ENCODE assay signal across 1 cellular context in genomic region chr20:63969851-63970713, GRCh38.
TF ChIP-seq lines count a peak whose summit lies in the region.

TSS of gene ZNF512B (minus strand) at chr20:63969930. CDS start at chr20:63967950, 1,980 bp downstream.

TF ChIP-seq in HepG2, 621 proteins besides CTCF, POLR2A, EP300 and RAD21 (continued from another document and continues in another):
- TF ChIP-seq, protein P1, sequence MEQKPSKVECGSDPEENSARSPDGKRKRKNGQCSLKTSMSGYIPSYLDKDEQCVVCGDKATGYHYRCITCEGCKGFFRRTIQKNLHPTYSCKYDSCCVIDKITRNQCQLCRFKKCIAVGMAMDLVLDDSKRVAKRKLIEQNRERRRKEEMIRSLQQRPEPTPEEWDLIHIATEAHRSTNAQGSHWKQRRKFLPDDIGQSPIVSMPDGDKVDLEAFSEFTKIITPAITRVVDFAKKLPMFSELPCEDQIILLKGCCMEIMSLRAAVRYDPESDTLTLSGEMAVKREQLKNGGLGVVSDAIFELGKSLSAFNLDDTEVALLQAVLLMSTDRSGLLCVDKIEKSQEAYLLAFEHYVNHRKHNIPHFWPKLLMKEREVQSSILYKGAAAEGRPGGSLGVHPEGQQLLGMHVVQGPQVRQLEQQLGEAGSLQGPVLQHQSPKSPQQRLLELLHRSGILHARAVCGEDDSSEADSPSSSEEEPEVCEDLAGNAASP (CRISPR knock-in tag; IDR thresholded peaks at IDR 0.05; ENCODE audit: borderline replicate concordance), result peak; percentile 13; the same call in 1 of the 2 replicates
- TF ChIP-seq, protein P2, sequence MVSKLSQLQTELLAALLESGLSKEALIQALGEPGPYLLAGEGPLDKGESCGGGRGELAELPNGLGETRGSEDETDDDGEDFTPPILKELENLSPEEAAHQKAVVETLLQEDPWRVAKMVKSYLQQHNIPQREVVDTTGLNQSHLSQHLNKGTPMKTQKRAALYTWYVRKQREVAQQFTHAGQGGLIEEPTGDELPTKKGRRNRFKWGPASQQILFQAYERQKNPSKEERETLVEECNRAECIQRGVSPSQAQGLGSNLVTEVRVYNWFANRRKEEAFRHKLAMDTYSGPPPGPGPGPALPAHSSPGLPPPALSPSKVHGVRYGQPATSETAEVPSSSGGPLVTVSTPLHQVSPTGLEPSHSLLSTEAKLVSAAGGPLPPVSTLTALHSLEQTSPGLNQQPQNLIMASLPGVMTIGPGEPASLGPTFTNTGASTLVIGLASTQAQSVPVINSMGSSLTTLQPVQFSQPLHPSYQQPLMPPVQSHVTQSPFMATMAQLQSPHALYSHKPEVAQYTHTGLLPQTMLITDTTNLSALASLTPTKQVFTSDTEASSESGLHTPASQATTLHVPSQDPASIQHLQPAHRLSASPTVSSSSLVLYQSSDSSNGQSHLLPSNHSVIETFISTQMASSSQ (IDR thresholded peaks at IDR 0.05; ENCODE audit: low read depth), result no peak
- TF ChIP-seq, protein P2 (CRISPR knock-in tag; IDR thresholded peaks at IDR 0.05; ENCODE audit: borderline replicate concordance), result 0 out of 2 replicates have a peak, but pooled peaks have one; percentile 32
- TF ChIP-seq, protein P3, sequence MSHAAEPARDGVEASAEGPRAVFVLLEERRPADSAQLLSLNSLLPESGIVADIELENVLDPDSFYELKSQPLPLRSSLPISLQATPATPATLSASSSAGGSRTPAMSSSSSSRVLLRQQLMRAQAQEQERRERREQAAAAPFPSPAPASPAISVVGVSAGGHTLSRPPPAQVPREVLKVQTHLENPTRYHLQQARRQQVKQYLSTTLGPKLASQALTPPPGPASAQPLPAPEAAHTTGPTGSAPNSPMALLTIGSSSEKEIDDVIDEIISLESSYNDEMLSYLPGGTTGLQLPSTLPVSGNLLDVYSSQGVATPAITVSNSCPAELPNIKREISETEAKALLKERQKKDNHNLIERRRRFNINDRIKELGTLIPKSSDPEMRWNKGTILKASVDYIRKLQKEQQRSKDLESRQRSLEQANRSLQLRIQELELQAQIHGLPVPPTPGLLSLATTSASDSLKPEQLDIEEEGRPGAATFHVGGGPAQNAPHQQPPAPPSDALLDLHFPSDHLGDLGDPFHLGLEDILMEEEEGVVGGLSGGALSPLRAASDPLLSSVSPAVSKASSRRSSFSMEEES (CRISPR knock-in tag; IDR thresholded peaks at IDR 0.05), result peak; percentile 18; the same call in 1 of the 2 replicates
- TF ChIP-seq MYNN (CRISPR knock-in tag; IDR thresholded peaks at IDR 0.05; ENCODE audit: low read depth) (peak; percentile 91; the same call in 1 of the 2 replicates), TBP (CRISPR knock-in tag; IDR thresholded peaks at IDR 0.05) (peak; percentile 82; the same call in 1 of the 2 replicates), SP5 (CRISPR knock-in tag; IDR thresholded peaks at IDR 0.05; ENCODE audit: borderline replicate concordance, low read depth) (peak; percentile 40; the same call in 1 of the 2 replicates), PHF5A (CRISPR knock-in tag; IDR thresholded peaks at IDR 0.05; ENCODE audit: low read depth, unreplicated experiment) (no peak), GATAD2A (CRISPR knock-in tag; IDR thresholded peaks at IDR 0.05) (0 out of 2 replicates have a peak, but pooled peaks have one; percentile 53), RBM39 (IDR thresholded peaks at IDR 0.05; ENCODE audit: low read depth, low read length, poor library complexity, severe bottlenecking) (peak; percentile 56), ZNF7 (CRISPR knock-in tag; IDR thresholded peaks at IDR 0.05) (peak; percentile 32; the same call in 1 of the 2 replicates), WIZ (CRISPR knock-in tag; IDR thresholded peaks at IDR 0.05) (peak; percentile 31; the same call in 1 of the 2 replicates), SOX13 (IDR thresholded peaks at IDR 0.05) (no peak), SOX13 (CRISPR knock-in tag; conservative IDR thresholded peaks at IDR 0.05 in 1 of 2, IDR thresholded peaks at IDR 0.05 in 1 of 2) (0 out of 4 replicates have a peak, but pooled peaks of 1 of the 2 experiments have one; percentile 9), POGZ (CRISPR knock-in tag; IDR thresholded peaks at IDR 0.05) (no peak), POLR2AphosphoS5 (IDR thresholded peaks at IDR 0.05; ENCODE audit: low read depth, low read length) (peak; percentile 46), HNRNPK (IDR thresholded peaks at IDR 0.05; ENCODE audit: low read depth, low read length, poor library complexity, severe bottlenecking) (peak; percentile 93), IRF9 (CRISPR knock-in tag; IDR thresholded peaks at IDR 0.05; ENCODE audit: borderline replicate concordance) (0 out of 2 replicates have a peak, but pooled peaks have one; percentile 41), HCFC1 (IDR thresholded peaks at IDR 0.05; ENCODE audit: low read depth, low read length) (peak; percentile 7; the same call in 1 of the 2 replicates), NFKB2 (CRISPR knock-in tag; IDR thresholded peaks at IDR 0.05; ENCODE audit: borderline replicate concordance) (peak; percentile 77; the same call in 1 of the 2 replicates), NR2F1 (CRISPR knock-in tag; IDR thresholded peaks at IDR 0.05) (peak; percentile 52 to 85; a peak in 3 of 4 replicates), RBAK (CRISPR knock-in tag; IDR thresholded peaks at IDR 0.05) (no peak), TBX2 (CRISPR knock-in tag; IDR thresholded peaks at IDR 0.05; ENCODE audit: borderline replicate concordance) (peak; percentile 72; the same call in 1 of the 2 replicates), FIP1L1 (IDR thresholded peaks at IDR 0.05; ENCODE audit: borderline replicate concordance, insufficient read depth, low read depth, low read length) (no peak), SMAD9 (CRISPR knock-in tag; IDR thresholded peaks at IDR 0.05) (no peak), NFATC3 (CRISPR knock-in tag; IDR thresholded peaks at IDR 0.05) (peak; percentile 93), RBFOX2 (IDR thresholded peaks at IDR 0.05; ENCODE audit: low read depth, low read length) (peak; percentile 38; the same call in 1 of the 2 replicates), FLYWCH1 (CRISPR knock-in tag; IDR thresholded peaks at IDR 0.05) (no peak), ZNF460 (CRISPR knock-in tag; IDR thresholded peaks at IDR 0.05; ENCODE audit: borderline replicate concordance) (no peak), ARNT2 (CRISPR knock-in tag; IDR thresholded peaks at IDR 0.05; ENCODE audit: low read depth) (peak; percentile 74; the same call in 1 of the 2 replicates), ZNF724P (CRISPR knock-in tag; IDR thresholded peaks at IDR 0.05; ENCODE audit: borderline replicate concordance) (no peak), YY1 (IDR thresholded peaks at IDR 0.05; ENCODE audit: insufficient read depth, insufficient replicate concordance, low read depth, low read length) (peak; percentile 9), ZNF225 (CRISPR knock-in tag; IDR thresholded peaks at IDR 0.05) (peak; percentile 58; the same call in 1 of the 2 replicates), PAXIP1 (CRISPR knock-in tag; conservative IDR thresholded peaks at IDR 0.05) (peak; percentile 38), ZFP62 (CRISPR knock-in tag; IDR thresholded peaks at IDR 0.05) (no peak), ZNF20 (CRISPR knock-in tag; IDR thresholded peaks at IDR 0.05) (no peak), STAT5B (CRISPR knock-in tag; IDR thresholded peaks at IDR 0.05) (peak; percentile 34; the same call in 1 of the 2 replicates), FOXC1 (CRISPR knock-in tag; IDR thresholded peaks at IDR 0.05; ENCODE audit: borderline replicate concordance) (peak; percentile 79), ZBTB7A (CRISPR knock-in tag; IDR thresholded peaks at IDR 0.05) (peak; percentile 68), SMC3 (IDR thresholded peaks at IDR 0.05; ENCODE audit: low read length) (no peak), ELF4 (CRISPR knock-in tag; IDR thresholded peaks at IDR 0.05; ENCODE audit: borderline replicate concordance) (no peak), ZBTB10 (CRISPR knock-in tag; IDR thresholded peaks at IDR 0.05; ENCODE audit: borderline replicate concordance) (0 out of 2 replicates have a peak, but pooled peaks have one; percentile 29), SALL1 (CRISPR knock-in tag; IDR thresholded peaks at IDR 0.05) (no peak; the same call in 1 of the 2 replicates), ATF1 (CRISPR knock-in tag; IDR thresholded peaks at IDR 0.05) (no peak), PTBP1 (IDR thresholded peaks at IDR 0.05; ENCODE audit: low read depth, low read length, poor library complexity, severe bottlenecking) (peak; percentile 34), ZNF761 (CRISPR knock-in tag; conservative IDR thresholded peaks at IDR 0.05) (peak; percentile 57; the same call in 1 of the 2 replicates)
- TF ChIP-seq, protein P4, sequence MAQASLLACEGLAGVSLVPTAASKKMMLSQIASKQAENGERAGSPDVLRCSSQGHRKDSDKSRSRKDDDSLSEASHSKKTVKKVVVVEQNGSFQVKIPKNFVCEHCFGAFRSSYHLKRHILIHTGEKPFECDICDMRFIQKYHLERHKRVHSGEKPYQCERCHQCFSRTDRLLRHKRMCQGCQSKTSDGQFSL (CRISPR knock-in tag; IDR thresholded peaks at IDR 0.05), result peak; percentile 3; the same call in 1 of the 2 replicates
- TF ChIP-seq, protein P5, sequence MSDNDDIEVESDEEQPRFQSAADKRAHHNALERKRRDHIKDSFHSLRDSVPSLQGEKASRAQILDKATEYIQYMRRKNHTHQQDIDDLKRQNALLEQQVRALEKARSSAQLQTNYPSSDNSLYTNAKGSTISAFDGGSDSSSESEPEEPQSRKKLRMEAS (IDR thresholded peaks at IDR 0.05), result peak; percentile 76
- TF ChIP-seq, protein P6, sequence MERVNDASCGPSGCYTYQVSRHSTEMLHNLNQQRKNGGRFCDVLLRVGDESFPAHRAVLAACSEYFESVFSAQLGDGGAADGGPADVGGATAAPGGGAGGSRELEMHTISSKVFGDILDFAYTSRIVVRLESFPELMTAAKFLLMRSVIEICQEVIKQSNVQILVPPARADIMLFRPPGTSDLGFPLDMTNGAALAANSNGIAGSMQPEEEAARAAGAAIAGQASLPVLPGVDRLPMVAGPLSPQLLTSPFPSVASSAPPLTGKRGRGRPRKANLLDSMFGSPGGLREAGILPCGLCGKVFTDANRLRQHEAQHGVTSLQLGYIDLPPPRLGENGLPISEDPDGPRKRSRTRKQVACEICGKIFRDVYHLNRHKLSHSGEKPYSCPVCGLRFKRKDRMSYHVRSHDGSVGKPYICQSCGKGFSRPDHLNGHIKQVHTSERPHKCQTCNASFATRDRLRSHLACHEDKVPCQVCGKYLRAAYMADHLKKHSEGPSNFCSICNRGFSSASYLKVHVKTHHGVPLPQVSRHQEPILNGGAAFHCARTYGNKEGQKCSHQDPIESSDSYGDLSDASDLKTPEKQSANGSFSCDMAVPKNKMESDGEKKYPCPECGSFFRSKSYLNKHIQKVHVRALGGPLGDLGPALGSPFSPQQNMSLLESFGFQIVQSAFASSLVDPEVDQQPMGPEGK (CRISPR knock-in tag; IDR thresholded peaks at IDR 0.05), result peak; percentile 92
